1 cellular context compared by ENCODE assay signal in the genomic region with DNA sequence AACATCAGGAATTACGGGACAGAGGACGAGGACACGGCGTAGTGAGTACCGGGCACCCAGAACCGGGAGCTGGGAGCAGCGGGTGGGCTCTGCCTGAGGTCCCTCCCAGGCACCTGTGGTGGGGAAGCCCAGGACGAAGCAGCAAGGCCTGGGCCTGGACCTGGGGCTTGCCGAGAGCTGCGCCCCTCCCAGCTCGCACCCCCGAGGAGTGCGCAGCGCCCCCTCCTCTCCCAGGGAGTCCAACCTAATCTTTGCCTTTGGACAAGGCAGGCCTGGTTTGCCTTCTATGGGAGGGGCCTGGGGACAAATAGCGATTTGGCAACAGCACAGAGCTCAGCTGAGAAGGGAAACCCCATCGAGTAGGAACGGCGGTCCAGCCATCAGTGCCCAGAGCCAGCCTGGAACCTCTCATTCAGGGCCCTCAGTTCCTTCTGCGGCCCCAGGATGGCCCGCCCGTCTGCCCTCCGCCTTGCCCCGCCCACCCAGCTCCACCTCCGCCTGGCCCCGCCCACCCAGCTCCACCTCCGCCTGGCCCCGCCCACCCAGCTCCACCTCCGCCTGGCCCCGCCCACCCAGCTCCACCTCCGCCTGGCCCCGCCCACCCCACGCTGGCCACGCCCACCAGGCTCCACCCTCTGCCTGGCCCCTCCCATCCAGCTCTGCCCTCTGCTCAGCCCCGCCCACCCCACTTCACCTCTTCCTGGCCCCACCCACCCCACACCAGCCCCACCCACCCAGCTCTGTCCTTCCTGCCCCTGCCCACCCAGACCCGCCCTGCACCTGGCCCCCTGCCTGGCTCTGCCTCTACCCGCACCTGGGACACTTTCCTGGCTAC.
TF ChIP-seq lines count a peak whose summit lies in the region.

No MANE protein-coding gene starts in this region.

TF ChIP-seq in A549, 52 proteins besides CTCF, POLR2A, EP300 and RAD21 (continued from another document):
- TF ChIP-seq, protein P1, sequence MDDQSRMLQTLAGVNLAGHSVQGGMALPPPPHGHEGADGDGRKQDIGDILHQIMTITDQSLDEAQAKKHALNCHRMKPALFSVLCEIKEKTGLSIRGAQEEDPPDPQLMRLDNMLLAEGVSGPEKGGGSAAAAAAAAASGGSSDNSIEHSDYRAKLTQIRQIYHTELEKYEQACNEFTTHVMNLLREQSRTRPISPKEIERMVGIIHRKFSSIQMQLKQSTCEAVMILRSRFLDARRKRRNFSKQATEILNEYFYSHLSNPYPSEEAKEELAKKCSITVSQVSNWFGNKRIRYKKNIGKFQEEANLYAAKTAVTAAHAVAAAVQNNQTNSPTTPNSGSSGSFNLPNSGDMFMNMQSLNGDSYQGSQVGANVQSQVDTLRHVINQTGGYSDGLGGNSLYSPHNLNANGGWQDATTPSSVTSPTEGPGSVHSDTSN (IDR thresholded peaks at IDR 0.05), result no peak
- no peak for TF ChIP-seq ESRRA (IDR thresholded peaks at IDR 0.05; ENCODE audit: borderline replicate concordance, low read length)
- TF ChIP-seq SREBF2 (IDR thresholded peaks at IDR 0.05), result no peak
- no peak for TF ChIP-seq HEYL (CRISPR knock-in tag; IDR thresholded peaks at IDR 0.05)
- no peak for TF ChIP-seq SMC3 (IDR thresholded peaks at IDR 0.05)
- no peak for TF ChIP-seq FOSB (CRISPR knock-in tag; IDR thresholded peaks at IDR 0.05)
- no peak for TF ChIP-seq MAFK (IDR thresholded peaks at IDR 0.05; ENCODE audit: partially characterized antibody)
- TF ChIP-seq TFCP2L1 (CRISPR knock-in tag; IDR thresholded peaks at IDR 0.05), result no peak
- no peak for TF ChIP-seq NFE2L2 (conservative IDR thresholded peaks at IDR 0.05; ENCODE audit: low read length)
- TF ChIP-seq ZSCAN20 (CRISPR knock-in tag; IDR thresholded peaks at IDR 0.05), result no peak
- TF ChIP-seq, protein P2, sequence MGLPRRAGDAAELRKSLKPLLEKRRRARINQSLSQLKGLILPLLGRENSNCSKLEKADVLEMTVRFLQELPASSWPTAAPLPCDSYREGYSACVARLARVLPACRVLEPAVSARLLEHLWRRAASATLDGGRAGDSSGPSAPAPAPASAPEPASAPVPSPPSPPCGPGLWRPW (IDR thresholded peaks at IDR 0.05), result no peak
